ENCODE assay signal across 7 cellular contexts in the genomic region with DNA sequence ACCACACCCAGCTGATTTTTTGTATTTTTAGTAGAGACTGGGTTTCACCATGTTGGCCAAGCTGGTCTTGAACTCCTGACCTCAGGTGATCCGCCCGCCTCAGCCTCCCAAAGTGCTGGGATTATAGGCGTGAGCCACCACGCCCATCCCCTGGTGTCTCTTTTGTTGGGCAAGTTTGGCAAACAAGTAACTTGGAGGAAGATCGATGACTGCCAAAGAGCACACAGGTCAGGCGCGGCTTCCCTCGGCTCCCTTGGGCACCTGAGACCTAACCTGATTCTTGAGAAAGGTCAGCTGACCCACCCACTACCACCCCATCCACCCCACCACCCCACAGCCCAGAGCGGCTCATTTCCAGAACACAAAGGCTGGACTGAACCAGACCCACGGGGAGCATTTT. TPM values are rescaled to one million over a fixed set of nuclear protein-coding genes. Genes with fewer than 3 reads are reported as not detected.
A peak's percentile ranks its signal among the peaks of the same experiment; 100 is the strongest.
DNase-seq lines count a peak whose midpoint lies in the region; ATAC-seq and TF ChIP-seq lines count a peak whose summit lies in the region.
"Not testable (repeated sequence)": the region's sequence is repeated elsewhere in the genome, so short reads cannot be mapped to it uniquely, and the experiment has no call there.

No MANE protein-coding gene starts in this region.

- CTCF ChIA-PET in CD4-positive, alpha-beta T cell (lab: Charles Lee), result interaction anchor here (1.0 kb wide), 1 partner anchor 9 kb away, joined by 3 read pairs; no protein-coding TSS in a partner anchor

- intact Hi-C loops in CD4-positive, alpha-beta T cell (cut with DNase I, micrococcal nuclease); activated T-helper 2 cell treated with anti-CD3 and anti-CD28 coated beads, Interferon-gamma antibody, Interleukin-2, Interleukin-4, amounts not matched to agents 10 μg/mL and 5 μg/mL and 100 μg/mL, durations not matched to agents 14 hours and 24 hours and 36 hours (cut with micrococcal nuclease): not testable (repeated sequence)
- intact Hi-C loops in dendritic cell treated with granulocyte-macrophage colony-stimulating factor and Interleukin-4, amounts not matched to agents 40 ng/mL and 50 ng/mL, for 4 days (cut with micrococcal nuclease), result loop anchor here (5.0 kb wide), 2 partner anchors 34 to 74 kb away; no protein-coding TSS in a partner anchor
- intact Hi-C loops in right lobe of liver (cut with DNase I), result loop anchor here in 1 of 2 donors (5.0 kb wide), 1 partner anchor 154 kb away; no protein-coding TSS in a partner anchor

- H3K4me1 Mint-ChIP-seq in CD4-positive, alpha-beta T cell (ENCODE audit: low read depth), result peaks cover 21% of the 10 kb centered on the region
- H3K4me1 Mint-ChIP-seq in T-helper 2 cell treated with Interferon-gamma antibody and Interleukin-4, amounts not matched to agents 5 μg/mL and 100 μg/mL, for 36 hours (ENCODE audit: low read depth), result peaks cover 59% of the 10 kb centered on the region
- peaks cover 40% of the 10 kb centered on the region for H3K4me1 Mint-ChIP-seq in activated T-helper 2 cell treated with anti-CD3 and anti-CD28 coated beads, Interferon-gamma antibody, Interleukin-2, Interleukin-4, amounts not matched to agents 10 μg/mL and 5 μg/mL and 100 μg/mL, durations not matched to agents 14 hours and 24 hours and 36 hours (ENCODE audit: low read depth)
- H3K4me1 Mint-ChIP-seq in dendritic cell treated with granulocyte-macrophage colony-stimulating factor and Interleukin-4, amounts not matched to agents 40 ng/mL and 50 ng/mL, for 4 days (ENCODE audit: low read depth), result peaks cover 97% of the 10 kb centered on the region

- peaks cover 36% of the 10 kb centered on the region for H4K20me1 ChIP-seq in smooth muscle cell (ENCODE audit: low read depth)

- H3K27ac Mint-ChIP-seq in CD4-positive, alpha-beta T cell, result peak overlapping the region; percentile 33
- peak overlapping the region; percentile 72 for H3K27ac Mint-ChIP-seq in T-helper 2 cell treated with Interferon-gamma antibody and Interleukin-4, amounts not matched to agents 5 μg/mL and 100 μg/mL, for 36 hours
- H3K27ac Mint-ChIP-seq in activated T-helper 2 cell treated with anti-CD3 and anti-CD28 coated beads, Interferon-gamma antibody, Interleukin-2, Interleukin-4, amounts not matched to agents 10 μg/mL and 5 μg/mL and 100 μg/mL, durations not matched to agents 14 hours and 24 hours and 36 hours, result peak overlapping the region; percentile 33
- H3K27ac Mint-ChIP-seq in dendritic cell treated with granulocyte-macrophage colony-stimulating factor and Interleukin-4, amounts not matched to agents 40 ng/mL and 50 ng/mL, for 4 days, result peak overlapping the region; percentile 67

- H3K27me3 Mint-ChIP-seq in CD4-positive, alpha-beta T cell; T-helper 2 cell treated with Interferon-gamma antibody and Interleukin-4, amounts not matched to agents 5 μg/mL and 100 μg/mL, for 36 hours (ENCODE audit: low read depth); activated T-helper 2 cell treated with anti-CD3 and anti-CD28 coated beads, Interferon-gamma antibody, Interleukin-2, Interleukin-4, amounts not matched to agents 10 μg/mL and 5 μg/mL and 100 μg/mL, durations not matched to agents 14 hours and 24 hours and 36 hours (ENCODE audit: low read depth); dendritic cell treated with granulocyte-macrophage colony-stimulating factor and Interleukin-4, amounts not matched to agents 40 ng/mL and 50 ng/mL, for 4 days: not testable (repeated sequence)

- not testable (repeated sequence) for H3K27ac ChIP-seq in CD4-positive, alpha-beta T cell (ENCODE audit: low read depth, low read length); smooth muscle cell (ENCODE audit: low read depth)
- H3K27ac ChIP-seq in right lobe of liver, result peak overlapping the region in 2 of 3 donors; percentile 52 to 84

- peaks cover 18% of the 10 kb centered on the region for H3K79me2 ChIP-seq in smooth muscle cell (ENCODE audit: low read depth)

- H3K4me2 ChIP-seq in smooth muscle cell, result peak overlapping the region; percentile 27

- TF ChIP-seq CTCF in CD4-positive, alpha-beta T cell (IDR thresholded peaks at IDR 0.05); right lobe of liver (IDR thresholded peaks at IDR 0.05); smooth muscle cell (IDR thresholded peaks at IDR 0.05; ENCODE audit: borderline replicate concordance, insufficient read depth, poor library complexity, severe bottlenecking): not testable (repeated sequence)

- H2AFZ ChIP-seq in smooth muscle cell (ENCODE audit: low read depth), result not testable (repeated sequence)

- ATAC-seq in CD4-positive, alpha-beta T cell (ENCODE audit: poor library complexity), result not testable (repeated sequence)
- peak; percentile 6 to 68 (median 41) for ATAC-seq in right lobe of liver

- not testable (repeated sequence) for H3F3A ChIP-seq in smooth muscle cell (ENCODE audit: low read depth)

- peaks cover 0 to 40% (median 19%) of the 10 kb centered on the region in 4 donors for H3K4me1 ChIP-seq in right lobe of liver
- not testable (repeated sequence) for H3K4me1 ChIP-seq in smooth muscle cell (ENCODE audit: low read depth)

- not testable (repeated sequence) for H3K9me3 Mint-ChIP-seq in CD4-positive, alpha-beta T cell; T-helper 2 cell treated with Interferon-gamma antibody and Interleukin-4, amounts not matched to agents 5 μg/mL and 100 μg/mL, for 36 hours; activated T-helper 2 cell treated with anti-CD3 and anti-CD28 coated beads, Interferon-gamma antibody, Interleukin-2, Interleukin-4, amounts not matched to agents 10 μg/mL and 5 μg/mL and 100 μg/mL, durations not matched to agents 14 hours and 24 hours and 36 hours; dendritic cell treated with granulocyte-macrophage colony-stimulating factor and Interleukin-4, amounts not matched to agents 40 ng/mL and 50 ng/mL, for 4 days

- H3K9ac ChIP-seq in smooth muscle cell (ENCODE audit: low read depth), result not testable (repeated sequence)

- 60% methylated on average over 1 of the region's 10 CpGs for WGBS in right lobe of liver (ENCODE audit: insufficient coverage, low coverage, low lambda C conversion rate, missing lambda C conversion rate)
- WGBS in smooth muscle cell (ENCODE audit: low lambda C conversion rate), result over 99% methylated on average over 10 of the region's 10 CpGs

- not testable (repeated sequence) for H3K4me3 Mint-ChIP-seq in CD4-positive, alpha-beta T cell; T-helper 2 cell treated with Interferon-gamma antibody and Interleukin-4, amounts not matched to agents 5 μg/mL and 100 μg/mL, for 36 hours; activated T-helper 2 cell treated with anti-CD3 and anti-CD28 coated beads, Interferon-gamma antibody, Interleukin-2, Interleukin-4, amounts not matched to agents 10 μg/mL and 5 μg/mL and 100 μg/mL, durations not matched to agents 14 hours and 24 hours and 36 hours (ENCODE audit: low read depth)
- H3K4me3 Mint-ChIP-seq in dendritic cell treated with granulocyte-macrophage colony-stimulating factor and Interleukin-4, amounts not matched to agents 40 ng/mL and 50 ng/mL, for 4 days, result peak overlapping the region; percentile 42

- not testable (repeated sequence) for TF ChIP-seq POLR2A in right lobe of liver (IDR thresholded peaks at IDR 0.05)

- H3K27me3 ChIP-seq in CD4-positive, alpha-beta T cell (ENCODE audit: control insufficient read depth, insufficient read depth, low read length); right lobe of liver; smooth muscle cell (ENCODE audit: low read depth): not testable (repeated sequence)

- POLR2A ChIA-PET in CD4-positive, alpha-beta T cell (lab: Charles Lee), result interaction anchor here (1.0 kb wide), 1 partner anchor 10 kb away, joined by 3 read pairs; the partner anchor contains the start of gene ITPK1

- not testable (repeated sequence) for H3K4me3 ChIP-seq in right lobe of liver, smooth muscle cell

- not testable (repeated sequence) for H3K9me3 ChIP-seq in CD4-positive, alpha-beta T cell (ENCODE audit: control insufficient read depth, low read length); right lobe of liver; smooth muscle cell (replicated peaks; ENCODE audit: low read depth)

- not testable (repeated sequence) for H3K36me3 ChIP-seq in right lobe of liver; smooth muscle cell (ENCODE audit: low read depth)

- not testable (repeated sequence) for DNase-seq in CD4-positive, alpha-beta T cell; T-helper 2 cell treated with Interferon-gamma antibody and Interleukin-4, amounts not matched to agents 5 μg/mL and 100 μg/mL, for 36 hours (ENCODE audit: low spot score); activated T-helper 2 cell treated with anti-CD3 and anti-CD28 coated beads, Interferon-gamma antibody, Interleukin-2, Interleukin-4, amounts not matched to agents 10 μg/mL and 5 μg/mL and 100 μg/mL, durations not matched to agents 14 hours and 24 hours and 36 hours (ENCODE audit: low spot score); right lobe of liver; smooth muscle cell (lab: John Stamatoyannopoulos, UW; ENCODE audit: unreplicated experiment)
- DNase-seq in NCI-H69 (lab: John Stamatoyannopoulos, UW), result peak; percentile 30

- not testable (repeated sequence) for H3K36me3 Mint-ChIP-seq in CD4-positive, alpha-beta T cell (ENCODE audit: low read depth); T-helper 2 cell treated with Interferon-gamma antibody and Interleukin-4, amounts not matched to agents 5 μg/mL and 100 μg/mL, for 36 hours (ENCODE audit: low read depth); activated T-helper 2 cell treated with anti-CD3 and anti-CD28 coated beads, Interferon-gamma antibody, Interleukin-2, Interleukin-4, amounts not matched to agents 10 μg/mL and 5 μg/mL and 100 μg/mL, durations not matched to agents 14 hours and 24 hours and 36 hours (ENCODE audit: low read depth)
- peaks cover 11% of the 10 kb centered on the region for H3K36me3 Mint-ChIP-seq in dendritic cell treated with granulocyte-macrophage colony-stimulating factor and Interleukin-4, amounts not matched to agents 40 ng/mL and 50 ng/mL, for 4 days (ENCODE audit: low read depth)

RNA-seq across cellular contexts. Expression of gene ITPK1, which starts 9.9 kb away (rescaled TPM):
- total RNA-seq in CD4-positive, alpha-beta T cell, result 10 to 100 TPM; 19.0 to 20.6 TPM
- 66.9 and 70.8 TPM in 2 replicates for total RNA-seq in activated T-helper 2 cell treated with anti-CD3 and anti-CD28 coated beads, Interferon-gamma antibody, Interleukin-2, Interleukin-4, amounts not matched to agents 10 μg/mL and 5 μg/mL and 100 μg/mL, durations not matched to agents 14 hours and 24 hours and 36 hours
- total RNA-seq in right lobe of liver (10 to 100 TPM; 28.4 to 61.0 (median 40.0) TPM), smooth muscle cell (9.2 and 17.6 TPM in 2 replicates)
- polyA plus RNA-seq in smooth muscle cell, result 13.3 and 14.2 TPM in 2 replicates
